In genomic region chr19:4023600-4024398, GRCh38 we compare ENCODE assay signal across 17 cellular contexts. TPM values are rescaled to one million over a fixed set of nuclear protein-coding genes. Genes with fewer than 3 reads are reported as not detected.
DNase-seq lines count a peak whose midpoint lies in the region; ATAC-seq, FAIRE-seq and TF ChIP-seq lines count a peak whose summit lies in the region.
"Had no signal": no experiment of that assay in that cellular context is flagged by ENCODE, and none has a peak within 500 bp of the region (broad histone marks: within the 10 kb centered on the region; RNA-seq: fewer than 3 reads in every experiment).

No MANE protein-coding gene starts in this region.

- no peaks in the 10 kb centered on the region for H3K9me2 ChIP-seq in PC-9 (ENCODE audit: insufficient read depth)

- no peak for FAIRE-seq in GM19239 (lab: Jason Lieb, UNC)
- FAIRE-seq: A204.1 had no signal

- no peaks in the 10 kb centered on the region for H3K9me3 Mint-ChIP-seq in CD8-positive, alpha-beta T cell
- H3K9me3 Mint-ChIP-seq in neural crest cell = no peaks in the 10 kb centered on the region

- WGBS in body of pancreas, 2 donors = 87% methylated on average over 17 to 30 of the region's 34 CpGs

- H3K27ac ChIP-seq in CD8-positive, alpha-beta T cell (ENCODE audit: low read depth, low read length) = no peak overlapping the region
- H3K27ac ChIP-seq in body of pancreas (peak overlapping the region in 2 of 4 donors; percentile 8 to 18), PC-9 (no peak overlapping the region)

- H3K79me2 ChIP-seq in PC-9 (ENCODE audit: low read depth) = peaks cover under 1% of the 10 kb centered on the region; the same call in 1 of the 2 replicates

- intact Hi-C loops in CD8-positive, alpha-beta T cell (cut with DNase I, micrococcal nuclease) = no loop called here
- intact Hi-C loops in body of pancreas (cut with DNase I) (no loop called here), left ventricle myocardium superior (cut with micrococcal nuclease) (no loop called here), PC-9 (cut with micrococcal nuclease; ENCODE audit: unreplicated experiment) (no loop called here)

- no peak for TF ChIP-seq POLR2A in body of pancreas (IDR thresholded peaks at IDR 0.05)

- H3K4me1 ChIP-seq in CD8-positive, alpha-beta T cell (ENCODE audit: insufficient read depth, low read length) = no peaks in the 10 kb centered on the region
- H3K4me1 ChIP-seq in body of pancreas (no peaks in the 10 kb centered on the region), PC-9 (replicated peaks; ENCODE audit: insufficient read depth) (no peaks in the 10 kb centered on the region)

- no peak overlapping the region for H3K4me2 ChIP-seq in PC-9

- ATAC-seq in CD8-positive, alpha-beta T cell = no peak
- ATAC-seq in body of pancreas (peak; percentile 34), left ventricle myocardium superior (peak; percentile 67)

- H2AFZ ChIP-seq in PC-9 = no peak overlapping the region

- H3K27me3 Mint-ChIP-seq in CD8-positive, alpha-beta T cell (ENCODE audit: low read depth) = no peaks in the 10 kb centered on the region
- no peaks in the 10 kb centered on the region for H3K27me3 Mint-ChIP-seq in neural crest cell (ENCODE audit: low read depth)

- H3F3A ChIP-seq in PC-9 (ENCODE audit: insufficient read depth, low read depth) = no peaks in the 10 kb centered on the region

- peaks cover 12% of the 10 kb centered on the region for H4K20me1 ChIP-seq in PC-9 (ENCODE audit: insufficient read depth)

- no peak for TF ChIP-seq CTCF in CD8-positive, alpha-beta T cell (IDR thresholded peaks at IDR 0.05)
- TF ChIP-seq CTCF in body of pancreas (IDR thresholded peaks at IDR 0.05) (no peak), neural crest cell (conservative IDR thresholded peaks at IDR 0.05) (no peak), PC-9 (conservative IDR thresholded peaks at IDR 0.05) (no peak)

- CTCF ChIA-PET in CD8-positive, alpha-beta T cell (lab: Charles Lee) = no interaction called here
- CTCF ChIA-PET in PC-9 (lab: Charles Lee) = no interaction called here

- DNase-seq in CD8-positive, alpha-beta T cell = no peak
- DNase-seq in body of pancreas (no peak), left ventricle myocardium superior (no peak), neural crest cell (ENCODE audit: low read depth, low spot score) (no peak), GDM1 (lab: John Stamatoyannopoulos, UW) (no peak), PC-9 (no peak), GM19239 (ENCODE audit: insufficient read length, low spot score) (no peak)
- DNase-seq in activated CD8-positive, alpha-beta memory T cell treated with anti-CD3 and anti-CD28 coated beads, Interleukin-2, amount 50 U/mL, for 4 hours = no peak
- DNase-seq: C1 segment of cervical spinal cord; DMS153; EL; H7; NCI-H146; NCI-H345; NCI-H526 treated with DMSO at 0.1 percent for 48 hours; NK-92 treated with Interleukin-12 subunit alpha and Interleukin-12 subunit beta, amount 100 ng/mL, for 24 hours had no signal

- H3K36me3 Mint-ChIP-seq in CD8-positive, alpha-beta T cell = peaks cover 41% of the 10 kb centered on the region
- peaks cover 7% of the 10 kb centered on the region for H3K36me3 Mint-ChIP-seq in neural crest cell (ENCODE audit: low read depth)

- no TSS peak for BruUV-seq in PC-9 (replicated peaks; lab: Mats Ljungman, UMichigan)

- H3K4me1 Mint-ChIP-seq in CD8-positive, alpha-beta T cell (ENCODE audit: low read depth) = peaks cover 7% of the 10 kb centered on the region
- no peaks in the 10 kb centered on the region for H3K4me1 Mint-ChIP-seq in neural crest cell

- no peak overlapping the region for H3K4me3 Mint-ChIP-seq in CD8-positive, alpha-beta T cell
- no peak overlapping the region for H3K4me3 Mint-ChIP-seq in neural crest cell

- H3K4me3 ChIP-seq in CD8-positive, alpha-beta T cell (ENCODE audit: low read depth, low read length) = no peak overlapping the region
- H3K4me3 ChIP-seq in body of pancreas = no peak overlapping the region
- H3K4me3 ChIP-seq in PC-9 = no peak overlapping the region

- H3K27me3 ChIP-seq in CD8-positive, alpha-beta T cell (ENCODE audit: insufficient read depth, low read length) = no peaks in the 10 kb centered on the region
- H3K27me3 ChIP-seq in body of pancreas (no peaks in the 10 kb centered on the region), PC-9 (ENCODE audit: insufficient read depth, low read depth) (no peaks in the 10 kb centered on the region)

- H3K36me3 ChIP-seq in CD8-positive, alpha-beta T cell (ENCODE audit: insufficient read depth, low read length) = no peaks in the 10 kb centered on the region
- H3K36me3 ChIP-seq in body of pancreas (replicated peaks in 1 of 2; ENCODE audit: insufficient read depth in 1 of 2, low read depth in 2 of 2) = peaks cover 1 to 9% of the 10 kb centered on the region in 2 donors
- no peaks in the 10 kb centered on the region for H3K36me3 ChIP-seq in PC-9 (ENCODE audit: low read depth)

- peak overlapping the region; percentile 49 for H3K27ac Mint-ChIP-seq in CD8-positive, alpha-beta T cell
- peak overlapping the region; percentile 12 for H3K27ac Mint-ChIP-seq in neural crest cell (ENCODE audit: unreplicated experiment)

- POLR2A ChIA-PET in CD8-positive, alpha-beta T cell (lab: Charles Lee) = no interaction called here
- POLR2A ChIA-PET in PC-9 (lab: Charles Lee; ENCODE audit: unreplicated experiment) = interaction anchor here (0.5 kb wide), 1 partner anchor 94 kb away, joined by 3 read pairs; no protein-coding TSS in a partner anchor

- no peaks in the 10 kb centered on the region for H3K9me3 ChIP-seq in CD8-positive, alpha-beta T cell (ENCODE audit: low read length)
- H3K9me3 ChIP-seq in body of pancreas (no peaks in the 10 kb centered on the region), PC-9 (ENCODE audit: insufficient read depth, low read depth) (no peaks in the 10 kb centered on the region)

RNA-seq across cellular contexts. Expression of gene PIAS4, which starts 16.3 kb away (rescaled TPM):
- total RNA-seq in CD8-positive, alpha-beta T cell = 10 to 100 TPM; 11.6 to 14.9 TPM
- total RNA-seq in body of pancreas (10 to 100 TPM; 12.7 to 17.1 TPM), left ventricle myocardium superior (19.8 TPM), neural crest cell (49.6 and 58.8 TPM in 2 replicates), PC-9 (2021) (25.5 and 26.5 TPM in 2 replicates)

RNA-seq across cellular contexts. Expression of gene EEF2, which starts 38.5 kb away (rescaled TPM):
- total RNA-seq in CD8-positive, alpha-beta T cell = 1,000 to 10,000 TPM; 2,844 to 2,933 TPM
- total RNA-seq in body of pancreas (1,000 to 10,000 TPM; 1,656 to 1,704 TPM), left ventricle myocardium superior (2,417 TPM), neural crest cell (2,663 and 2,725 TPM in 2 replicates), PC-9 (2021) (1,471 and 1,742 TPM in 2 replicates)

RNA-seq across cellular contexts. Expression of gene ZBTB7A, which starts 42.9 kb away (rescaled TPM):
- total RNA-seq in CD8-positive, alpha-beta T cell = 10 to 100 TPM; 58.2 to 64.5 TPM
- 10 to 100 TPM; 30.9 to 31.3 TPM for total RNA-seq in body of pancreas
- 35.2 TPM for total RNA-seq in left ventricle myocardium superior
- total RNA-seq in neural crest cell = 15.2 and 15.7 TPM in 2 replicates
- total RNA-seq in PC-9 (2021) = 41.2 and 48.2 TPM in 2 replicates

RNA-seq across cellular contexts. Expression of gene DAPK3, which starts 52.9 kb away (rescaled TPM):
- total RNA-seq in CD8-positive, alpha-beta T cell = 10 to 100 TPM; 20.7 to 21.5 TPM
- total RNA-seq in body of pancreas (10 to 100 TPM; 44.5 to 47.7 TPM), left ventricle myocardium superior (68.5 TPM), neural crest cell (61.8 and 63.1 TPM in 2 replicates), PC-9 (2021) (38.1 and 46.5 TPM in 2 replicates)
